In the genomic region with DNA sequence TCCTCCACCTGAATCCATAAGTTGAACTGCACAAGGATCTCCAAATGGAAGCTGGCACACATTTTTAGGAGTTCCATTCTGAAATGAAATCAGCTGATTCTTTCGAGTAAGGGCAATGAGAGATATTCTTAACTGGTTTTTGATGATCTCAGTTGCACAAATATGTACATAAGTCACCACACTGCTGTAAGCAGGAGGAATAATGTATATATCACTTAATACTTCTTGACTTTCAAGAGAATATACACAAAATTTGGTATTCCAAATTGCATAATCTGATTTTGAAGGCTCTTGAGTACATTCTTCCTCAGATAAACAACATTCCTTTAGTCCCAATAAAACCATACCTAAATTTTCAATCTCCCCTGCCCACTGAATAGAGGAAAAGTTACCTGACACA, we compare ENCODE assay signal across 23 cellular contexts. TPM values are rescaled to one million over a fixed set of nuclear protein-coding genes. Genes with fewer than 3 reads are reported as not detected.
DNase-seq lines count a peak whose midpoint lies in the region; ATAC-seq, FAIRE-seq and TF ChIP-seq lines count a peak whose summit lies in the region.
"Had no signal": no experiment of that assay in that cellular context is flagged by ENCODE, and none has a peak within 500 bp of the region (broad histone marks: within the 10 kb centered on the region; RNA-seq: fewer than 3 reads in every experiment).

No MANE protein-coding gene starts in this region.

- H3K9me1 ChIP-seq in IMR-90 (ENCODE audit: insufficient read depth, low read length): no peaks in the 10 kb centered on the region

- no peak for FAIRE-seq in bronchial epithelial cell (lab: Jason Lieb, UNC)
- FAIRE-seq: D721Med, G401.6, H1 had no signal

- CTCF ChIA-PET in IMR-90 (lab: Yijun Ruan, JAX) (no interaction called here), RWPE1 (lab: Yijun Ruan, JAX) (no interaction called here)

- no CpG with 5 or more reads among the region's 1 CpG for WGBS in IMR-90 (ENCODE audit: extremely low coverage in 2 of 2, insufficient read length in 1 of 2), 2 experiments
- 58 to 60% methylated on average over 1 of the region's 1 CpG for WGBS in tibial nerve, 2 donors

- intact Hi-C loops in IMR-90 (cut with micrococcal nuclease): no loop called here

- H3K18ac ChIP-seq in IMR-90 (ENCODE audit: low read depth, low read length): peak overlapping the region; percentile 85

- H2BK15ac ChIP-seq in IMR-90 (ENCODE audit: low read depth, low read length): no peak overlapping the region

- no peak for TF ChIP-seq CTCF in IMR-90 (conservative IDR thresholded peaks at IDR 0.05; ENCODE audit: low read depth, low read length)
- no peak for TF ChIP-seq CTCF in bronchial epithelial cell (IDR thresholded peaks at IDR 0.05; ENCODE audit: insufficient read depth, low read length, severe bottlenecking)
- no peak for TF ChIP-seq CTCF in tibial nerve (IDR thresholded peaks at IDR 0.05)
- TF ChIP-seq CTCF in RWPE1 (conservative IDR thresholded peaks at IDR 0.05; ENCODE audit: low read depth): no peak

- DNase-seq in IMR-90: peak; percentile 76
- DNase-seq in bronchial epithelial cell (ENCODE audit: low read depth): peak; percentile 46
- peak; percentile 7 for DNase-seq in globus pallidus (ENCODE audit: low spot score)
- no peak for DNase-seq in tibial nerve (ENCODE audit: low spot score in 2 of 2)
- DNase-seq in RWPE1 (ENCODE audit: low spot score): no peak
- DNase-seq: activated CD4-positive, alpha-beta memory T cell treated with anti-CD3 and anti-CD28 coated beads for 36 hours; activated naive CD4-positive, alpha-beta T cell treated with Interleukin-2 at 50 U/mL for 16 hours; activated T-cell treated with anti-CD3 and anti-CD28 coated beads for 4 hours; erythroblast; glutamatergic neuron; left lung; NCI-H1417 treated with DMSO at 0.1 percent for 48 hours; stimulated activated naive CD4-positive, alpha-beta T cell; WERI-Rb-1 had no signal

- H3K4me3 ChIP-seq in IMR-90 (ENCODE audit: insufficient read depth, low read depth, low read length) (no peak overlapping the region), bronchial epithelial cell (ENCODE audit: low read depth, low read length) (no peak overlapping the region), tibial nerve (no peak overlapping the region)
- H3K4me3 ChIP-seq: ascending aorta; BLaER1 treated with 17β-estradiol and CSF1 and Interleukin-3, amounts not matched to agents 10 nM and 100 nM; left lung; right atrium auricular region had no signal

- H3K9me3 ChIP-seq in IMR-90 (ENCODE audit: control insufficient read depth, insufficient read depth, low read length) (peaks cover 2% of the 10 kb centered on the region; the same call in 1 of the 2 replicates), tibial nerve (peaks cover 0 to 4% (median 0%) of the 10 kb centered on the region in 4 donors)
- H3K9me3 ChIP-seq: left lung, neutrophil had no signal

- no peak overlapping the region for H4K91ac ChIP-seq in IMR-90 (ENCODE audit: insufficient read depth, low read depth, low read length)

- peak overlapping the region; percentile 42; the same call in 1 of the 2 replicates for H2BK120ac ChIP-seq in IMR-90 (ENCODE audit: low read depth, low read length)

- peak overlapping the region in 1 of 2 experiments; percentile 80; a peak in 1 of 4 replicates for H4K8ac ChIP-seq in IMR-90 (ENCODE audit: low read depth in 2 of 2, low read length in 2 of 2)

- no TSS peak for BruUV-seq in IMR-90 (replicated peaks; lab: Mats Ljungman, UMichigan)

- no peaks in the 10 kb centered on the region for H3K27me3 ChIP-seq in IMR-90 (ENCODE audit: control insufficient read depth, insufficient read depth, low read length)
- H3K27me3 ChIP-seq in bronchial epithelial cell (ENCODE audit: control insufficient read depth, insufficient read depth, low read length): no peaks in the 10 kb centered on the region
- no peaks in the 10 kb centered on the region for H3K27me3 ChIP-seq in tibial nerve
- H3K27me3 ChIP-seq: ascending aorta, left lung, neutrophil, right atrium auricular region had no signal

- no peaks in the 10 kb centered on the region for H3K4me1 ChIP-seq in IMR-90 (ENCODE audit: control insufficient read depth, insufficient read depth, low read length)
- no peaks in the 10 kb centered on the region for H3K4me1 ChIP-seq in tibial nerve
- H3K4me1 ChIP-seq: ascending aorta; BLaER1 treated with 17β-estradiol and CSF1 and Interleukin-3, amounts not matched to agents 10 nM and 100 nM; left lung; right atrium auricular region had no signal

- no peak for TF ChIP-seq RAD21 in IMR-90 (IDR thresholded peaks at IDR 0.05; ENCODE audit: low read length)

- no peak overlapping the region for H3K4ac ChIP-seq in IMR-90 (ENCODE audit: low read depth, low read length)

- peak overlapping the region; percentile 75; the same call in 1 of the 2 replicates for H3K56ac ChIP-seq in IMR-90 (ENCODE audit: extremely low read depth, insufficient read depth, low read length)

- peak overlapping the region; percentile 97 for H2BK5ac ChIP-seq in IMR-90 (ENCODE audit: low read depth, low read length, poor library complexity, severe bottlenecking)

- dilution Hi-C loops in IMR-90 (cut with HindIII; ENCODE audit: low sequenced_read_pairs, unreplicated experiment): no loop called here

- TF ChIP-seq EP300 in tibial nerve (IDR thresholded peaks at IDR 0.05): no peak

- H2AK9ac ChIP-seq in IMR-90 (replicated peaks; ENCODE audit: low read depth, low read length, poor library complexity): no peak overlapping the region

- peak overlapping the region; percentile 32; the same call in 1 of the 2 replicates for H3K27ac ChIP-seq in IMR-90 (ENCODE audit: insufficient read depth, low read length)
- peak overlapping the region; percentile 15 to 82 (median 49) for H3K27ac ChIP-seq in tibial nerve
- H3K27ac ChIP-seq in RWPE1: no peak overlapping the region
- H3K27ac ChIP-seq: ascending aorta; BLaER1 treated with 17β-estradiol and CSF1 and Interleukin-3, amounts not matched to agents 10 nM and 100 nM; left lung; right atrium auricular region; WERI-Rb-1 had no signal

- no peaks in the 10 kb centered on the region for H3K79me1 ChIP-seq in IMR-90 (ENCODE audit: low read depth in 1 of 2, low read length in 2 of 2)

- peak overlapping the region; percentile 80; the same call in 1 of the 2 replicates for H4K5ac ChIP-seq in IMR-90 (ENCODE audit: low read depth, low read length)

- no peaks in the 10 kb centered on the region for H4K20me1 ChIP-seq in IMR-90 (ENCODE audit: insufficient read depth, low read length)

- H2AFZ ChIP-seq in IMR-90 (replicated peaks; ENCODE audit: low read length, poor library complexity): no peak overlapping the region

- in situ Hi-C loops in IMR-90 (cut with MboI; ENCODE audit: low sequenced_read_pairs): no loop called here

- H2BK20ac ChIP-seq in IMR-90 (ENCODE audit: low read depth, low read length): peak overlapping the region; percentile 94

- H3K23ac ChIP-seq in IMR-90 (ENCODE audit: low read depth, low read length): no peak overlapping the region

- H3K36me3 ChIP-seq in IMR-90 (ENCODE audit: control insufficient read depth, insufficient read depth, low read length): no peaks in the 10 kb centered on the region
- H3K36me3 ChIP-seq in bronchial epithelial cell (ENCODE audit: control insufficient read depth, insufficient read depth, low read length): no peaks in the 10 kb centered on the region
- H3K36me3 ChIP-seq in tibial nerve: no peaks in the 10 kb centered on the region
- H3K36me3 ChIP-seq: ascending aorta, left lung, neutrophil, right atrium auricular region, WERI-Rb-1 had no signal

- 0 out of 2 replicates have a peak overlapping the region, but pooled peaks have one; percentile 60 for H2AK5ac ChIP-seq in IMR-90 (ENCODE audit: low read depth, low read length)

- ATAC-seq in IMR-90 (ENCODE audit: low read depth): peak; percentile 86
- ATAC-seq in GM21529 (IDR thresholded peaks at IDR 0.05; ENCODE audit: unreplicated experiment): no peak
- ATAC-seq in GM18909 (IDR thresholded peaks at IDR 0.05; ENCODE audit: poor library complexity, unreplicated experiment): no peak
- ATAC-seq: left lung had no signal

- H3K4me2 ChIP-seq in IMR-90 (ENCODE audit: low read depth, low read length): peak overlapping the region; percentile 85; the same call in 1 of the 2 replicates
- H3K4me2 ChIP-seq: BLaER1 treated with 17β-estradiol and CSF1 and Interleukin-3, amounts not matched to agents 10 nM and 100 nM had no signal

- POLR2A ChIA-PET in IMR-90 (lab: Charles Lee; ENCODE audit: unreplicated experiment): no interaction called here
- POLR2A ChIA-PET in RWPE1 (lab: Yijun Ruan, JAX; ENCODE audit: low non-redundant PET): no interaction called here

- TF ChIP-seq POLR2A in IMR-90 (IDR thresholded peaks at IDR 0.05; ENCODE audit: low read depth, low read length) (no peak), tibial nerve (IDR thresholded peaks at IDR 0.05) (no peak)

- no peak overlapping the region for H3K14ac ChIP-seq in IMR-90 (replicated peaks; ENCODE audit: low read depth, low read length)

- H3K9ac ChIP-seq in IMR-90 (ENCODE audit: low read depth, low read length): no peak overlapping the region
- H3K9ac ChIP-seq: BLaER1 treated with 17β-estradiol and CSF1 and Interleukin-3, amounts not matched to agents 10 nM and 100 nM had no signal

TF ChIP-seq in IMR-90, 13 proteins besides CTCF, POLR2A, EP300 and RAD21:
- TF ChIP-seq RFX5 (IDR thresholded peaks at IDR 0.05; ENCODE audit: low read depth, low read length) (no peak), CEBPB (IDR thresholded peaks at IDR 0.05; ENCODE audit: low read depth, low read length) (peak; percentile 51; the same call in 1 of the 2 replicates), MAZ (IDR thresholded peaks at IDR 0.05; ENCODE audit: borderline replicate concordance, low read depth, low read length) (no peak)

RNA-seq across cellular contexts. Expression of a gene that starts 8.2 kb away (rescaled TPM):
- total RNA-seq in IMR-90 (2012; rRNA removed) (7.7 and 14.4 TPM in 2 replicates), bronchial epithelial cell (1.2 and 1.8 TPM in 2 replicates), tibial nerve (1 to 10 TPM; 2.5 to 4.8 (median 3.2) TPM)
- 1.6 and 2.5 TPM in 2 replicates for polyA plus RNA-seq in IMR-90 (2012; rRNA removed)
- 0.05 and 0.18 TPM in 2 replicates for polyA plus RNA-seq in IMR-90 (2012; cell fraction: cytosol; rRNA removed)
- 0.24 and 2.6 TPM in 2 replicates for polyA plus RNA-seq in IMR-90 (2012; cell fraction: nucleus; rRNA removed; ENCODE audit: low replicate concordance)
- total RNA-seq: ascending aorta had no signal

RNA-seq across cellular contexts. Expression of a gene that starts 8.6 kb away (rescaled TPM):
- total RNA-seq in IMR-90 (2012; rRNA removed) (22.2 and 27.8 TPM in 2 replicates), bronchial epithelial cell (8.2 and 8.7 TPM in 2 replicates), tibial nerve (10 to 100 TPM; 20.2 to 33.4 (median 31.6) TPM)
- 11.1 and 14.1 TPM in 2 replicates for polyA plus RNA-seq in IMR-90 (2012; rRNA removed)
- 1.1 and 2.2 TPM in 2 replicates for polyA plus RNA-seq in IMR-90 (2012; cell fraction: cytosol; rRNA removed)
- 2.0 and 32.7 TPM in 2 replicates for polyA plus RNA-seq in IMR-90 (2012; cell fraction: nucleus; rRNA removed; ENCODE audit: low replicate concordance)

Comparison
In these comparisons a context has a peak if more than half of its experiments do, and no peak if none do; other contexts are left out.
1. DNase-seq: peak in IMR-90 (single experiment), bronchial epithelial cell (single experiment) and globus pallidus (single experiment); none in tibial nerve (0 of 2) and RWPE1 (single experiment).